25 cellular contexts compared by ENCODE assay signal in genomic region chr11:64604458-64605247, GRCh38. TPM values are rescaled to one million over a fixed set of nuclear protein-coding genes. Genes with fewer than 3 reads are reported as not detected.
DNase-seq lines count a peak whose midpoint lies in the region; TF ChIP-seq lines count a peak whose summit lies in the region.
"Had no signal": no experiment of that assay in that cellular context is flagged by ENCODE, and none has a peak within 500 bp of the region (broad histone marks: within the 10 kb centered on the region; RNA-seq: fewer than 3 reads in every experiment).

No MANE protein-coding gene starts in this region.

- no peaks in the 10 kb centered on the region for H3K36me3 ChIP-seq in BLaER1 treated with 17β-estradiol and CSF1 and Interleukin-3, amounts not matched to agents 10 nM and 100 nM
- no peaks in the 10 kb centered on the region for H3K36me3 ChIP-seq in PC-9 (ENCODE audit: low read depth)
- H3K36me3 ChIP-seq: SJCRH30 had no signal

- H2AFZ ChIP-seq in PC-9: no peak overlapping the region

- peak overlapping the region in 9 of 11 experiments; percentile 41 to 77 (median 62); a peak in 16 of 22 replicates for H3K4me2 ChIP-seq in BLaER1 treated with 17β-estradiol and CSF1 and Interleukin-3, amounts not matched to agents 10 nM and 100 nM
- H3K4me2 ChIP-seq in PC-9: no peak overlapping the region
- H3K4me2 ChIP-seq: A549 had no signal

- POLR2A ChIA-PET in HEK293T (lab: Yijun Ruan, JAX): interaction anchor here (0.7 kb wide), 1 partner anchor 28 kb away, joined by 3 read pairs; no protein-coding TSS in a partner anchor
- POLR2A ChIA-PET in PC-9 (lab: Charles Lee; ENCODE audit: unreplicated experiment): no interaction called here

- H3K4me3 ChIP-seq in BLaER1 treated with 17β-estradiol and CSF1 and Interleukin-3, amounts not matched to agents 10 nM and 100 nM: no peak overlapping the region
- H3K4me3 ChIP-seq in PC-9: no peak overlapping the region
- H3K4me3 ChIP-seq: A549, GM12878, SJCRH30 had no signal

- no peaks in the 10 kb centered on the region for H3F3A ChIP-seq in PC-9 (ENCODE audit: insufficient read depth, low read depth)

- H3K4me1 ChIP-seq in BLaER1 treated with 17β-estradiol and CSF1 and Interleukin-3, amounts not matched to agents 10 nM and 100 nM: peaks cover 28 to 66% (median 53%) of the 10 kb centered on the region in 10 experiments
- no peaks in the 10 kb centered on the region for H3K4me1 ChIP-seq in PC-9 (replicated peaks; ENCODE audit: insufficient read depth)
- H3K4me1 ChIP-seq: A549, Caco-2, SJCRH30 had no signal

- intact Hi-C loops in PC-9 (cut with micrococcal nuclease; ENCODE audit: unreplicated experiment): no loop called here

- H3K79me2 ChIP-seq in PC-9 (ENCODE audit: low read depth): no peaks in the 10 kb centered on the region

- H3K27ac Mint-ChIP-seq in chondrocyte (ENCODE audit: unreplicated experiment): no peak overlapping the region
- H3K27ac Mint-ChIP-seq in neural crest cell (ENCODE audit: unreplicated experiment): peak overlapping the region; percentile 57
- H3K27ac Mint-ChIP-seq: CD8-positive, alpha-beta T cell had no signal

- peak overlapping the region in 1 of 11 experiments; percentile 6; a peak in 1 of 22 replicates for H3K27ac ChIP-seq in BLaER1 treated with 17β-estradiol and CSF1 and Interleukin-3, amounts not matched to agents 10 nM and 100 nM
- no peak overlapping the region for H3K27ac ChIP-seq in PC-9
- H3K27ac ChIP-seq: A549, C4-2B, SJCRH30 had no signal

- no peaks in the 10 kb centered on the region for H4K20me1 ChIP-seq in BLaER1 treated with 17β-estradiol and CSF1 and Interleukin-3, amounts not matched to agents 10 nM and 100 nM
- no peaks in the 10 kb centered on the region; the same call in 1 of the 2 replicates for H4K20me1 ChIP-seq in PC-9 (ENCODE audit: insufficient read depth)

- no peaks in the 10 kb centered on the region for H3K9me2 ChIP-seq in PC-9 (ENCODE audit: insufficient read depth)

- peaks cover 16% of the 10 kb centered on the region for H3K27me3 Mint-ChIP-seq in chondrocyte (ENCODE audit: low read depth)
- no peaks in the 10 kb centered on the region for H3K27me3 Mint-ChIP-seq in neural crest cell (ENCODE audit: low read depth)

- no peaks in the 10 kb centered on the region for H3K36me3 Mint-ChIP-seq in chondrocyte (ENCODE audit: low read depth)
- H3K36me3 Mint-ChIP-seq in neural crest cell (ENCODE audit: low read depth): no peaks in the 10 kb centered on the region
- H3K36me3 Mint-ChIP-seq: CD8-positive, alpha-beta T cell had no signal

- CTCF ChIA-PET in HEK293T (lab: Yijun Ruan, JAX) (interaction anchor here (0.6 kb wide), 1 partner anchor 84 kb away, joined by 10 read pairs; no protein-coding TSS in a partner anchor), PC-9 (lab: Charles Lee) (no interaction called here)

- no peaks in the 10 kb centered on the region for H3K9me3 ChIP-seq in BLaER1 treated with 17β-estradiol and CSF1 and Interleukin-3, amounts not matched to agents 10 nM and 100 nM (replicated peaks in 1 of 11)
- no peaks in the 10 kb centered on the region for H3K9me3 ChIP-seq in PC-9 (ENCODE audit: insufficient read depth, low read depth)
- H3K9me3 ChIP-seq: A549, Caco-2, SJCRH30 had no signal

- peaks cover 0 to 27% (median 0%) of the 10 kb centered on the region in 11 experiments; a peak in 8 of 22 replicates for H3K27me3 ChIP-seq in BLaER1 treated with 17β-estradiol and CSF1 and Interleukin-3, amounts not matched to agents 10 nM and 100 nM
- H3K27me3 ChIP-seq in PC-9 (ENCODE audit: insufficient read depth, low read depth): peaks cover 77% of the 10 kb centered on the region

- H3K9me3 Mint-ChIP-seq in chondrocyte (ENCODE audit: low read depth) (no peaks in the 10 kb centered on the region), neural crest cell (no peaks in the 10 kb centered on the region)
- H3K9me3 Mint-ChIP-seq: CD8-positive, alpha-beta T cell had no signal

- BruUV-seq in PC-9 (replicated peaks; lab: Mats Ljungman, UMichigan): no TSS peak

- no peak overlapping the region for H3K9ac ChIP-seq in BLaER1 treated with 17β-estradiol and CSF1 and Interleukin-3, amounts not matched to agents 10 nM and 100 nM

- DNase-seq in HEK293T (ENCODE audit: extremely low spot score) (peak; percentile 20), chondrocyte (ENCODE audit: low spot score) (peak; percentile 39), neural crest cell (ENCODE audit: low read depth, low spot score) (no peak), T1000 (lab: John Stamatoyannopoulos, UW) (no peak), middle frontal gyrus (ENCODE audit: extremely low spot score, low spot score) (no peak), PC-9 (no peak), NCI-H1105 (lab: John Stamatoyannopoulos, UW) (no peak)
- DNase-seq: AML-193; Caco-2; CD8-positive, alpha-beta T cell; GDM1; KBM-7; MV-4-11; NCI-H1105 treated with DMSO at 0.1 percent for 48 hours; NCI-H146; NCI-H1930; NCI-H2107; NCI-H524; SJCRH30 had no signal

- H3K4me3 Mint-ChIP-seq in chondrocyte (ENCODE audit: unreplicated experiment): no peak overlapping the region
- H3K4me3 Mint-ChIP-seq in neural crest cell: no peak overlapping the region
- H3K4me3 Mint-ChIP-seq: CD8-positive, alpha-beta T cell had no signal

- no peak for TF ChIP-seq CTCF in chondrocyte (IDR thresholded peaks at IDR 0.05)
- no peak for TF ChIP-seq CTCF in neural crest cell (conservative IDR thresholded peaks at IDR 0.05)
- TF ChIP-seq CTCF in PC-9 (conservative IDR thresholded peaks at IDR 0.05): no peak

- H3K4me1 Mint-ChIP-seq in chondrocyte (ENCODE audit: low read depth) (peaks cover 4% of the 10 kb centered on the region), neural crest cell (peaks cover 34% of the 10 kb centered on the region)

TF ChIP-seq in HEK293T, 16 proteins besides CTCF, POLR2A, EP300 and RAD21:
- TF ChIP-seq CTBP1 (IDR thresholded peaks at IDR 0.05; ENCODE audit: borderline replicate concordance) (no peak), ELF4 (IDR thresholded peaks at IDR 0.05) (no peak), FOXM1 (IDR thresholded peaks at IDR 0.05; ENCODE audit: borderline replicate concordance) (no peak)
- TF ChIP-seq, protein P1, sequence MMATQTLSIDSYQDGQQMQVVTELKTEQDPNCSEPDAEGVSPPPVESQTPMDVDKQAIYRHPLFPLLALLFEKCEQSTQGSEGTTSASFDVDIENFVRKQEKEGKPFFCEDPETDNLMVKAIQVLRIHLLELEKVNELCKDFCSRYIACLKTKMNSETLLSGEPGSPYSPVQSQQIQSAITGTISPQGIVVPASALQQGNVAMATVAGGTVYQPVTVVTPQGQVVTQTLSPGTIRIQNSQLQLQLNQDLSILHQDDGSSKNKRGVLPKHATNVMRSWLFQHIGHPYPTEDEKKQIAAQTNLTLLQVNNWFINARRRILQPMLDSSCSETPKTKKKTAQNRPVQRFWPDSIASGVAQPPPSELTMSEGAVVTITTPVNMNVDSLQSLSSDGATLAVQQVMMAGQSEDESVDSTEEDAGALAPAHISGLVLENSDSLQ (IDR thresholded peaks at IDR 0.05): no peak

RNA-seq across cellular contexts. Expression of gene SLC22A12, which starts 13.6 kb away (rescaled TPM):
- total RNA-seq in chondrocyte: not detected in 3 replicates
- not detected in 2 replicates for total RNA-seq in neural crest cell
- not detected in 2 replicates for total RNA-seq in PC-9 (2021)
- total RNA-seq: Caco-2; CD8-positive, alpha-beta T cell; GM12878; LHCN-M2; MCF 10A; SJCRH30 had no signal

RNA-seq across cellular contexts. Expression of gene SLC22A11, which starts 48.9 kb away (rescaled TPM):
- total RNA-seq in chondrocyte (0.15 TPM in 1 of 3 replicates, not detected in the others), neural crest cell (0.21 TPM in 1 of 2 replicates, not detected in the other), PC-9 (2021) (0.41 and 1.1 TPM in 2 replicates)
- total RNA-seq: CD8-positive, alpha-beta T cell; GM12878; LHCN-M2; MCF 10A; SJCRH30 had no signal

Comparison
In these comparisons a context has a peak if more than half of its experiments do, and no peak if none do; other contexts are left out.
1. DNase-seq: peak in HEK293T (single experiment) and chondrocyte (single experiment); none in neural crest cell (single experiment), T1000 (single experiment), middle frontal gyrus (single experiment), PC-9 (0 of 2) and NCI-H1105 (single experiment).